Comparison of ENCODE assay signal across 9 cellular contexts in genomic region chr10:95260909-95261552, GRCh38. TPM values are rescaled to one million over a fixed set of nuclear protein-coding genes. Genes with fewer than 3 reads are reported as not detected.
A peak's percentile ranks its signal among the peaks of the same experiment; 100 is the strongest.
DNase-seq lines count a peak whose midpoint lies in the region; ATAC-seq lines count a peak whose summit lies in the region.
"Had no signal": no experiment of that assay in that cellular context is flagged by ENCODE, and none has a peak within 500 bp of the region (broad histone marks: within the 10 kb centered on the region; RNA-seq: fewer than 3 reads in every experiment).

No MANE protein-coding gene starts in this region.

- peak overlapping the region; percentile 73 for H2BK120ac ChIP-seq in mesendoderm (ENCODE audit: low read depth, low read length)

- peak overlapping the region; percentile 84 for H4K5ac ChIP-seq in mesendoderm (ENCODE audit: low read length)

- H3K56ac ChIP-seq in mesendoderm (ENCODE audit: low read length), result peak overlapping the region; percentile 81

- WGBS in mesendoderm (ENCODE audit: extremely low coverage, insufficient coverage, low lambda C conversion rate), result no CpG with 5 or more reads among the region's 4 CpGs
- WGBS in aorta, 2 donors, result 25 to 29% methylated on average over 4 of the region's 4 CpGs

- H3K23ac ChIP-seq in mesendoderm (ENCODE audit: low read length), result peak overlapping the region; percentile 3

- H3K18ac ChIP-seq in mesendoderm (ENCODE audit: low read length), result peak overlapping the region; percentile 98

- H4K8ac ChIP-seq in mesendoderm (ENCODE audit: low read depth, low read length), result no peak overlapping the region

- H3K4me1 ChIP-seq in mesendoderm (ENCODE audit: control insufficient read depth, low read depth, low read length) (peaks cover 19% of the 10 kb centered on the region), aorta (ENCODE audit: control insufficient read depth in 1 of 2, insufficient read depth in 2 of 2, low read length in 2 of 2) (peaks cover 0 to 2% of the 10 kb centered on the region in 2 donors)

- intact Hi-C loops in left cardiac atrium (cut with DNase I) (no loop called here), Right ventricle myocardium superior (cut with DNase I) (no loop called here), aorta (cut with DNase I) (no loop called here)

- H2BK5ac ChIP-seq in mesendoderm (ENCODE audit: low read length), result peak overlapping the region; percentile 85

- H3K4me2 ChIP-seq in mesendoderm (ENCODE audit: low read length), result no peak overlapping the region

- H3K4me3 ChIP-seq in mesendoderm (ENCODE audit: low read length) (no peak overlapping the region), aorta (ENCODE audit: low read length in 2 of 2) (no peak overlapping the region)

- H3K4ac ChIP-seq in mesendoderm (ENCODE audit: low read depth, low read length), result peak overlapping the region; percentile 81

- H3K9ac ChIP-seq in mesendoderm (ENCODE audit: low read length), result peak overlapping the region; percentile 54

- peak overlapping the region; percentile 15 for H2AK5ac ChIP-seq in mesendoderm (ENCODE audit: low read length)

- no peak for DNase-seq in left cardiac atrium
- no peak for DNase-seq in Right ventricle myocardium superior
- DNase-seq in dedifferentiated amniotic fluid mesenchymal stem cell (ENCODE audit: extremely low spot score), result peak; percentile 26
- DNase-seq in mesendoderm, result peak; percentile 65
- DNase-seq in aorta, result no peak
- no peak for DNase-seq in stimulated activated naive CD4-positive, alpha-beta T cell (lab: John Stamatoyannopoulos, UW)
- DNase-seq in NCI-H2029 treated with DMSO at 0.1 percent for 48 hours (lab: John Stamatoyannopoulos, UW), result no peak
- DNase-seq in NCI-H748 (lab: John Stamatoyannopoulos, UW; ENCODE audit: unreplicated experiment), result no peak
- DNase-seq: activated CD8-positive, alpha-beta T cell treated with anti-CD3 and anti-CD28 coated beads for 36 hours had no signal

- H3K9me3 ChIP-seq in aorta (ENCODE audit: control insufficient read depth, low read length), result no peaks in the 10 kb centered on the region

- H3K36me3 ChIP-seq in mesendoderm (ENCODE audit: control insufficient read depth, insufficient read depth, low read length) (peaks cover 2% of the 10 kb centered on the region), aorta (ENCODE audit: control insufficient read depth in 1 of 2, insufficient read depth in 2 of 2, low read length in 1 of 2) (peaks cover 0 to 2% of the 10 kb centered on the region in 2 donors)

- H2BK15ac ChIP-seq in mesendoderm (replicated peaks; ENCODE audit: low read depth), result peak overlapping the region; percentile 23

- H3K79me2 ChIP-seq in mesendoderm (ENCODE audit: control insufficient read depth, insufficient read depth, low read length), result no peaks in the 10 kb centered on the region

- peak overlapping the region; percentile 94 for H3K27ac ChIP-seq in mesendoderm (ENCODE audit: low read depth, low read length)
- H3K27ac ChIP-seq in aorta (ENCODE audit: low read depth in 1 of 2, low read length in 2 of 2), result peak overlapping the region; percentile 6 to 87

- H3K27me3 ChIP-seq in mesendoderm (ENCODE audit: insufficient read depth, low read length, poor library complexity) (no peaks in the 10 kb centered on the region), aorta (ENCODE audit: control insufficient read depth in 1 of 2, insufficient read depth in 2 of 2, low read length in 1 of 2) (no peaks in the 10 kb centered on the region)

- peak; percentile 6 to 7 for ATAC-seq in left cardiac atrium
- ATAC-seq in Right ventricle myocardium superior (ENCODE audit: poor library complexity), result no peak
- no peak for ATAC-seq in aorta (ENCODE audit: low FRiP score)
- ATAC-seq: activated CD8-positive, alpha-beta T cell treated with anti-CD3 and anti-CD28 coated beads for 36 hours had no signal

- peaks cover 3% of the 10 kb centered on the region for H3K79me1 ChIP-seq in mesendoderm (ENCODE audit: low read length)

RNA-seq across cellular contexts. Expression of gene PDLIM1, which starts 29.8 kb away (rescaled TPM):
- 100 to 1,000 TPM; 161 to 271 TPM for total RNA-seq in left cardiac atrium
- total RNA-seq in Right ventricle myocardium superior, result 226 TPM
- polyA plus RNA-seq in mesendoderm (2013, experiment 1 of 2), result 212 TPM
- 220 TPM for polyA plus RNA-seq in mesendoderm (2013, experiment 2 of 2)
- 100 to 1,000 TPM; 243 to 273 TPM for total RNA-seq in aorta
- polyA plus RNA-seq in aorta, result 100 to 1,000 TPM; 159 to 232 TPM

Comparison
In these comparisons a context has a peak if more than half of its experiments do, and no peak if none do; other contexts are left out.
1. ATAC-seq: peak in left cardiac atrium (2 of 2); none in Right ventricle myocardium superior (single experiment) and aorta (single experiment).
2. DNase-seq: peak in dedifferentiated amniotic fluid mesenchymal stem cell (single experiment) and mesendoderm (single experiment); none in left cardiac atrium (single experiment), Right ventricle myocardium superior (single experiment), aorta (0 of 2), stimulated activated naive CD4-positive, alpha-beta T cell (0 of 6), NCI-H2029 treated with DMSO at 0.1 percent for 48 hours (single experiment) and NCI-H748 (single experiment).